9 cellular contexts compared by ENCODE assay signal in the genomic region with DNA sequence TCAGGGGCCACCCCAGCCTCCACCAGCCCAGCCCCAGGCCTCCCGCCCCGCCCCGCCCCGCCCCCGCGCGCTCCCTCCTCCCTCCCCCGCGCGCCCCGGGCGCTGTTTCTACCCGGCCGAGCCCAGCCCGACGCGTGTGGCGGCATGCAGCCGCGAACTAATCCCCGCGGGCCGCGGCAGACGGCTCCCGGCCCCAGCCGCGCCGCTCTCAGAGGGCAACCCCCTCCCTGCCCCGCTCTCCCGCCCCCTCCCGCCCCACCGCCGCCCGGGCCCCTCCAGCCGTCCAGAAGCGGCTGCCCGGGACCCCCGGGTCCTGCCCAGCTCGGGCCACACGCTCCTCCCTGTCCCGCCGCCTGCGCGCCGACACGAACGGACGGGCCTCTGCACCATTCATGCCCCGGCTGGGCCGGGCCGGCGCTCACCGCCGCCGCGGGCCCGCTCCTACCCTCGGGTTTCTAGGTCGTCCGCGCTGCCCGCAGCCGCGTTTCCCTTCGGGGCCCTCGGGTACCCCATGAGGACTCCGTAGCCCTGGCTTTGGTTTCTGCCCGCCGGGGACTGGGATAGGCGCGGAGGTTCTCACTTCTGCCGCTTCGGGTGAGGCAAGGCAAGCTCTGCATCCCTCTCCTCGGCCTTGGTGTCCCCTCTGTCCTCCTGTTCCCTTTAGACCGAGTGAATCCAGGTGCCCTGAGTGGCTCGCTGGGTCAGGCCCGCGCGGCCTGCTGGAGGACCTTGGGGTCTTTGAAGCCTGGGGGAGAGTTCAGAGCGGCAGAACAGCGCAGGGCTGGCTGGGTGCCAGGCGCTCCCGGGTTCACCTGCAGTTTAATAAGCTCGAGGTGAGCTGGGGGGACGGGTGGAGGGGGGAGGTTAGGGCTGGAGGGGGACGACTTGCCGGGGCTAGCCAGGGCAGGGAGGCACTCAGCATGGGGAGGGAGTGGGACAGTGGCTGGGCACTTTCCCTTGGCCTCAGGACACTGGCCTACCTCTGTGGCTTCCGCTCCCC. TPM values are rescaled to one million over a fixed set of nuclear protein-coding genes. Genes with fewer than 3 reads are reported as not detected.
A peak's percentile ranks its signal among the peaks of the same experiment; 100 is the strongest.
DNase-seq lines count a peak whose midpoint lies in the region; ATAC-seq and TF ChIP-seq lines count a peak whose summit lies in the region.
"Had no signal": no experiment of that assay in that cellular context is flagged by ENCODE, and none has a peak within 500 bp of the region (broad histone marks: within the 10 kb centered on the region; RNA-seq: fewer than 3 reads in every experiment).

No MANE protein-coding gene starts in this region.

- H3K4me3 ChIP-seq in BLaER1 treated with 17β-estradiol and CSF1 and Interleukin-3, amounts not matched to agents 10 nM and 100 nM = peak overlapping the region; percentile 33 to 65 (median 42); a peak in 16 of 20 replicates

- H3K4me3 Mint-ChIP-seq in mesothelial cell of epicardium = peak overlapping the region; percentile 82

- H3K4me2 ChIP-seq in BLaER1 treated with 17β-estradiol and CSF1 and Interleukin-3, amounts not matched to agents 10 nM and 100 nM = peak overlapping the region; percentile 74 to 94 (median 86)

- no peak overlapping the region for H3K27ac ChIP-seq in BLaER1 treated with 17β-estradiol and CSF1 and Interleukin-3, amounts not matched to agents 10 nM and 100 nM

- H3K27me3 ChIP-seq in BLaER1 treated with 17β-estradiol and CSF1 and Interleukin-3, amounts not matched to agents 10 nM and 100 nM = peaks cover 62 to 71% (median 67%) of the 10 kb centered on the region in 11 experiments

- POLR2A ChIA-PET in HEK293T (lab: Yijun Ruan, JAX) = no interaction called here

- H3K9me3 Mint-ChIP-seq in mesothelial cell of epicardium = no peaks in the 10 kb centered on the region

- H3K9me3 ChIP-seq in BLaER1 treated with 17β-estradiol and CSF1 and Interleukin-3, amounts not matched to agents 10 nM and 100 nM (replicated peaks in 1 of 11) = no peaks in the 10 kb centered on the region

- DNase-seq in HEK293T (ENCODE audit: extremely low spot score) = peak; percentile 55
- peak; percentile 40 for DNase-seq in central memory CD4-positive, alpha-beta T cell
- DNase-seq in mesothelial cell of epicardium (ENCODE audit: low spot score in 2 of 2, unreplicated experiment in 2 of 2) = peak; percentile 50 to 65
- no peak for DNase-seq in NK-92 (lab: John Stamatoyannopoulos, UW; ENCODE audit: unreplicated experiment)
- no peak for DNase-seq in OCI-M1 (lab: John Stamatoyannopoulos, UW)
- no peak for DNase-seq in SW480 (ENCODE audit: low spot score)

- H3K36me3 ChIP-seq in BLaER1 treated with 17β-estradiol and CSF1 and Interleukin-3, amounts not matched to agents 10 nM and 100 nM = no peaks in the 10 kb centered on the region

- peaks cover 2% of the 10 kb centered on the region for H3K36me3 Mint-ChIP-seq in mesothelial cell of epicardium

- H4K20me1 ChIP-seq in BLaER1 treated with 17β-estradiol and CSF1 and Interleukin-3, amounts not matched to agents 10 nM and 100 nM = peaks cover 0 to 77% (median 39%) of the 10 kb centered on the region in 11 experiments; a peak in 17 of 22 replicates

- peak overlapping the region; percentile 95 for H3K27ac Mint-ChIP-seq in mesothelial cell of epicardium

- ATAC-seq in HG03354 (IDR thresholded peaks at IDR 0.05; ENCODE audit: poor library complexity, severe bottlenecking, unreplicated experiment) = no peak

- H3K4me1 Mint-ChIP-seq in mesothelial cell of epicardium = peaks cover 66% of the 10 kb centered on the region

- peaks cover 13 to 84% (median 66%) of the 10 kb centered on the region in 10 experiments for H3K4me1 ChIP-seq in BLaER1 treated with 17β-estradiol and CSF1 and Interleukin-3, amounts not matched to agents 10 nM and 100 nM

- H3K27me3 Mint-ChIP-seq in mesothelial cell of epicardium (ENCODE audit: low read depth) = peaks cover 43% of the 10 kb centered on the region

- CTCF ChIA-PET in HEK293T (lab: Yijun Ruan, JAX) = interaction anchor here (0.8 to 3.0 kb wide), 3 partner anchors 9 to 75 kb away, joined by 3 to 14 read pairs (median 9); a partner anchor contains a TSS

- H3K9ac ChIP-seq in BLaER1 treated with 17β-estradiol and CSF1 and Interleukin-3, amounts not matched to agents 10 nM and 100 nM = peak overlapping the region in 4 of 11 experiments; percentile 24 to 55 (median 50); a peak in 7 of 22 replicates

- no peak for TF ChIP-seq CTCF in mesothelial cell of epicardium (IDR thresholded peaks at IDR 0.05; ENCODE audit: unreplicated experiment)

TF ChIP-seq in HEK293T, 16 proteins besides CTCF, POLR2A, EP300 and RAD21:
- TF ChIP-seq L3MBTL2 (conservative IDR thresholded peaks at IDR 0.05) (no peak), SUZ12 (IDR thresholded peaks at IDR 0.05) (no peak), FOXK2 (IDR thresholded peaks at IDR 0.05) (no peak), FOXA1 (IDR thresholded peaks at IDR 0.05) (no peak), CTBP1 (IDR thresholded peaks at IDR 0.05; ENCODE audit: borderline replicate concordance) (no peak), TARDBP (IDR thresholded peaks at IDR 0.05) (no peak)
- TF ChIP-seq, protein P1, sequence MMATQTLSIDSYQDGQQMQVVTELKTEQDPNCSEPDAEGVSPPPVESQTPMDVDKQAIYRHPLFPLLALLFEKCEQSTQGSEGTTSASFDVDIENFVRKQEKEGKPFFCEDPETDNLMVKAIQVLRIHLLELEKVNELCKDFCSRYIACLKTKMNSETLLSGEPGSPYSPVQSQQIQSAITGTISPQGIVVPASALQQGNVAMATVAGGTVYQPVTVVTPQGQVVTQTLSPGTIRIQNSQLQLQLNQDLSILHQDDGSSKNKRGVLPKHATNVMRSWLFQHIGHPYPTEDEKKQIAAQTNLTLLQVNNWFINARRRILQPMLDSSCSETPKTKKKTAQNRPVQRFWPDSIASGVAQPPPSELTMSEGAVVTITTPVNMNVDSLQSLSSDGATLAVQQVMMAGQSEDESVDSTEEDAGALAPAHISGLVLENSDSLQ (IDR thresholded peaks at IDR 0.05) = no peak

RNA-seq across cellular contexts. Expression of a gene that starts 3.1 kb away (rescaled TPM):
- total RNA-seq in mesothelial cell of epicardium = 50.7 to 53.2 TPM (median 51.8 TPM) in 3 replicates

RNA-seq across cellular contexts. Expression of a gene that starts 24.2 kb away (rescaled TPM):
- 106 to 118 TPM (median 115 TPM) in 3 replicates for total RNA-seq in mesothelial cell of epicardium

RNA-seq across cellular contexts. Expression of a gene that starts 52.2 kb away (rescaled TPM):
- 2.8 to 3.6 TPM (median 2.9 TPM) in 3 replicates for total RNA-seq in mesothelial cell of epicardium
- total RNA-seq: renal cortical epithelial cell had no signal

Comparison
In these comparisons a context has a peak if more than half of its experiments do, and no peak if none do; other contexts are left out.
1. DNase-seq: peak in HEK293T (single experiment), central memory CD4-positive, alpha-beta T cell (single experiment) and mesothelial cell of epicardium (2 of 2); none in NK-92 (single experiment), OCI-M1 (single experiment) and SW480 (single experiment).